Comparison of ENCODE assay signal across 9 cellular contexts in genomic region chr13:33111414-33112110, GRCh38.
DNase-seq lines count a peak whose midpoint lies in the region; ATAC-seq and TF ChIP-seq lines count a peak whose summit lies in the region.
"Had no signal": no experiment of that assay in that cellular context is flagged by ENCODE, and none has a peak within 500 bp of the region (broad histone marks: within the 10 kb centered on the region; RNA-seq: fewer than 3 reads in every experiment).

No MANE protein-coding gene starts in this region.

- H3K4me3 ChIP-seq in SK-N-SH (ENCODE audit: low read depth in 2 of 2, low read length in 1 of 2) (no peak overlapping the region), OCI-LY3 (ENCODE audit: low read length) (peak overlapping the region; percentile 49; the same call in 1 of the 2 replicates), hepatocyte (no peak overlapping the region), upper lobe of right lung (no peak overlapping the region)
- H3K4me3 ChIP-seq: body of pancreas had no signal

- no peak overlapping the region for H3K4me2 ChIP-seq in SK-N-SH
- peak overlapping the region; percentile 78 for H3K4me2 ChIP-seq in OCI-LY3 (ENCODE audit: low read length)
- H3K4me2 ChIP-seq in hepatocyte = no peak overlapping the region

- H3K9me2 ChIP-seq in SK-N-SH (no peaks in the 10 kb centered on the region), hepatocyte (replicated peaks; ENCODE audit: insufficient read depth) (no peaks in the 10 kb centered on the region)

- H3K9ac ChIP-seq in SK-N-SH = no peak overlapping the region
- peak overlapping the region; percentile 54; the same call in 1 of the 2 replicates for H3K9ac ChIP-seq in OCI-LY3 (ENCODE audit: low read length)

- H3K9me3 ChIP-seq in SK-N-SH = no peaks in the 10 kb centered on the region
- no peaks in the 10 kb centered on the region for H3K9me3 ChIP-seq in OCI-LY3 (ENCODE audit: insufficient read depth, low read length)
- no peaks in the 10 kb centered on the region for H3K9me3 ChIP-seq in hepatocyte (ENCODE audit: low read depth)
- no peaks in the 10 kb centered on the region for H3K9me3 ChIP-seq in upper lobe of right lung
- H3K9me3 ChIP-seq: body of pancreas had no signal

- ATAC-seq in SK-N-SH treated with all-trans-retinoic acid at 6 μM for 48 hours (peak; percentile 28; the same call in 2 of the 3 replicates), upper lobe of right lung (no peak), GM21447 (IDR thresholded peaks at IDR 0.05; ENCODE audit: unreplicated experiment) (no peak)
- ATAC-seq: body of pancreas had no signal

- CTCF ChIA-PET in SK-N-SH (lab: Yijun Ruan, JAX) = interaction anchor here (0.5 to 1.6 kb wide), 3 partner anchors 15 to 430 kb away, joined by 3 to 4 read pairs (median 3); no protein-coding TSS in a partner anchor

- H2AFZ ChIP-seq in SK-N-SH (ENCODE audit: low read depth) = no peak overlapping the region
- H2AFZ ChIP-seq in OCI-LY3 (ENCODE audit: low read depth, low read length) = peak overlapping the region; percentile 97
- H2AFZ ChIP-seq in hepatocyte = no peak overlapping the region

- no peaks in the 10 kb centered on the region for H3K79me2 ChIP-seq in SK-N-SH (ENCODE audit: insufficient read depth)
- H3K79me2 ChIP-seq in OCI-LY3 (ENCODE audit: low read length) = no peaks in the 10 kb centered on the region
- H3K79me2 ChIP-seq in hepatocyte = no peaks in the 10 kb centered on the region

- intact Hi-C loops in upper lobe of right lung (cut with DNase I) = no loop called here

- TF ChIP-seq CTCF in SK-N-SH (IDR thresholded peaks at IDR 0.05) (no peak), OCI-LY3 (IDR thresholded peaks at IDR 0.05; ENCODE audit: low read depth, low read length) (no peak), hepatocyte (IDR thresholded peaks at IDR 0.05; ENCODE audit: poor library complexity) (no peak), upper lobe of right lung (IDR thresholded peaks at IDR 0.05) (no peak)

- H4K20me1 ChIP-seq in SK-N-SH (ENCODE audit: insufficient read depth) = no peaks in the 10 kb centered on the region
- no peaks in the 10 kb centered on the region for H4K20me1 ChIP-seq in OCI-LY3 (ENCODE audit: insufficient read depth, low read length)
- no peaks in the 10 kb centered on the region for H4K20me1 ChIP-seq in hepatocyte (ENCODE audit: insufficient read depth, poor library complexity, severe bottlenecking)

- no peak for DNase-seq in SK-N-SH
- no peak for DNase-seq in hepatocyte (ENCODE audit: low spot score)
- no peak for DNase-seq in upper lobe of right lung
- DNase-seq in KBM-7 = no peak
- DNase-seq in SIG-M5 (lab: John Stamatoyannopoulos, UW) = no peak
- DNase-seq: body of pancreas had no signal

- peaks cover 33 to 60% of the 10 kb centered on the region in 2 experiments for H3K36me3 ChIP-seq in SK-N-SH (replicated peaks in 1 of 2; ENCODE audit: control insufficient read depth in 1 of 2, insufficient read depth in 2 of 2, low read length in 1 of 2)
- no peaks in the 10 kb centered on the region for H3K36me3 ChIP-seq in OCI-LY3 (replicated peaks; ENCODE audit: low read depth, low read length)
- H3K36me3 ChIP-seq in hepatocyte (replicated peaks; ENCODE audit: insufficient read depth, low read depth) = no peaks in the 10 kb centered on the region
- peaks cover 77% of the 10 kb centered on the region for H3K36me3 ChIP-seq in upper lobe of right lung

- H3K27me3 ChIP-seq in SK-N-SH (ENCODE audit: insufficient read depth) = no peaks in the 10 kb centered on the region
- H3K27me3 ChIP-seq in OCI-LY3 (ENCODE audit: low read depth, low read length) = no peaks in the 10 kb centered on the region
- H3K27me3 ChIP-seq in hepatocyte = no peaks in the 10 kb centered on the region
- no peaks in the 10 kb centered on the region for H3K27me3 ChIP-seq in upper lobe of right lung
- H3K27me3 ChIP-seq: body of pancreas had no signal

- WGBS in SK-N-SH (ENCODE audit: low lambda C conversion rate) = 64% methylated on average over 9 of the region's 9 CpGs
- WGBS in hepatocyte (ENCODE audit: low lambda C conversion rate, missing lambda C conversion rate) = 38% methylated on average over 9 of the region's 9 CpGs

- POLR2A ChIA-PET in SK-N-SH (lab: Yijun Ruan, JAX) = interaction anchor here (0.9 kb wide), 1 partner anchor 54 kb away, joined by 3 read pairs; no protein-coding TSS in a partner anchor

- TF ChIP-seq RAD21 in SK-N-SH (IDR thresholded peaks at IDR 0.05; ENCODE audit: low read length) = no peak

- TF ChIP-seq EP300 in SK-N-SH (IDR thresholded peaks at IDR 0.05; ENCODE audit: borderline replicate concordance in 1 of 2, low read depth in 1 of 2, low read length in 1 of 2) = no peak

- in situ Hi-C loops in KBM-7 (cut with MboI; ENCODE audit: low pct_unique_long_range_greater_than_20kb, low sequenced_read_pairs) = no loop called here

- H3F3A ChIP-seq in SK-N-SH (replicated peaks; ENCODE audit: insufficient read depth) = no peaks in the 10 kb centered on the region

- H3K27ac ChIP-seq in SK-N-SH (ENCODE audit: low read depth in 2 of 2, low read length in 1 of 2) = peak overlapping the region in 1 of 2 experiments; percentile 44; a peak in 3 of 4 replicates
- peak overlapping the region; percentile 66 for H3K27ac ChIP-seq in OCI-LY3 (ENCODE audit: low read length)
- peak overlapping the region; percentile 25 for H3K27ac ChIP-seq in hepatocyte
- H3K27ac ChIP-seq in upper lobe of right lung = peak overlapping the region; percentile 45

- H3K4me1 ChIP-seq in SK-N-SH (ENCODE audit: control insufficient read depth in 1 of 2, insufficient read depth in 2 of 2, low read depth in 1 of 2, low read length in 1 of 2) (peaks cover 9 to 14% of the 10 kb centered on the region in 2 experiments), OCI-LY3 (ENCODE audit: low read length) (peaks cover 47% of the 10 kb centered on the region), hepatocyte (ENCODE audit: insufficient read depth) (peaks cover 33% of the 10 kb centered on the region), upper lobe of right lung (peaks cover 34% of the 10 kb centered on the region)

TF ChIP-seq in SK-N-SH treated with all-trans-retinoic acid at 6 μM for 48 hours, 23 proteins besides CTCF, POLR2A, EP300 and RAD21 (continues in another document):
- TF ChIP-seq TOX (CRISPR knock-in tag; IDR thresholded peaks at IDR 0.05; ENCODE audit: borderline replicate concordance) (no peak), ISL1 (CRISPR knock-in tag; IDR thresholded peaks at IDR 0.05) (no peak; the same call in 1 of the 2 replicates), ZFP3 (CRISPR knock-in tag; IDR thresholded peaks at IDR 0.05) (no peak), RARB (CRISPR knock-in tag; IDR thresholded peaks at IDR 0.05) (no peak), ARNTL (CRISPR knock-in tag; IDR thresholded peaks at IDR 0.05; ENCODE audit: borderline replicate concordance, low read depth) (no peak), BACH2 (CRISPR knock-in tag; IDR thresholded peaks at IDR 0.05; ENCODE audit: borderline replicate concordance) (no peak)
- TF ChIP-seq, protein P1, sequence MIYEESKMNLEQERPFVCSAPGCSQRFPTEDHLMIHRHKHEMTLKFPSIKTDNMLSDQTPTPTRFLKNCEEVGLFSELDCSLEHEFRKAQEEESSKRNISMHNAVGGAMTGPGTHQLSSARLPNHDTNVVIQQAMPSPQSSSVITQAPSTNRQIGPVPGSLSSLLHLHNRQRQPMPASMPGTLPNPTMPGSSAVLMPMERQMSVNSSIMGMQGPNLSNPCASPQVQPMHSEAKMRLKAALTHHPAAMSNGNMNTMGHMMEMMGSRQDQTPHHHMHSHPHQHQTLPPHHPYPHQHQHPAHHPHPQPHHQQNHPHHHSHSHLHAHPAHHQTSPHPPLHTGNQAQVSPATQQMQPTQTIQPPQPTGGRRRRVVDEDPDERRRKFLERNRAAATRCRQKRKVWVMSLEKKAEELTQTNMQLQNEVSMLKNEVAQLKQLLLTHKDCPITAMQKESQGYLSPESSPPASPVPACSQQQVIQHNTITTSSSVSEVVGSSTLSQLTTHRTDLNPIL (CRISPR knock-in tag; IDR thresholded peaks at IDR 0.05; ENCODE audit: low read depth) = no peak

TF ChIP-seq in SK-N-SH, 30 proteins besides CTCF, POLR2A, EP300 and RAD21 (continues in another document):
- TF ChIP-seq, protein P2, sequence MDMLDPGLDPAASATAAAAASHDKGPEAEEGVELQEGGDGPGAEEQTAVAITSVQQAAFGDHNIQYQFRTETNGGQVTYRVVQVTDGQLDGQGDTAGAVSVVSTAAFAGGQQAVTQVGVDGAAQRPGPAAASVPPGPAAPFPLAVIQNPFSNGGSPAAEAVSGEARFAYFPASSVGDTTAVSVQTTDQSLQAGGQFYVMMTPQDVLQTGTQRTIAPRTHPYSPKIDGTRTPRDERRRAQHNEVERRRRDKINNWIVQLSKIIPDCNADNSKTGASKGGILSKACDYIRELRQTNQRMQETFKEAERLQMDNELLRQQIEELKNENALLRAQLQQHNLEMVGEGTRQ (IDR thresholded peaks at IDR 0.05; ENCODE audit: borderline replicate concordance, low read depth, low read length) = no peak
- no peak for TF ChIP-seq FOXJ3 (CRISPR knock-in tag; IDR thresholded peaks at IDR 0.05)
- TF ChIP-seq REST (IDR thresholded peaks at IDR 0.05; ENCODE audit: low read depth, low read length) = no peak
- no peak for TF ChIP-seq GATA2 (CRISPR knock-in tag; IDR thresholded peaks at IDR 0.05)
